Comparison of ENCODE assay signal across 20 cellular contexts in the genomic region with DNA sequence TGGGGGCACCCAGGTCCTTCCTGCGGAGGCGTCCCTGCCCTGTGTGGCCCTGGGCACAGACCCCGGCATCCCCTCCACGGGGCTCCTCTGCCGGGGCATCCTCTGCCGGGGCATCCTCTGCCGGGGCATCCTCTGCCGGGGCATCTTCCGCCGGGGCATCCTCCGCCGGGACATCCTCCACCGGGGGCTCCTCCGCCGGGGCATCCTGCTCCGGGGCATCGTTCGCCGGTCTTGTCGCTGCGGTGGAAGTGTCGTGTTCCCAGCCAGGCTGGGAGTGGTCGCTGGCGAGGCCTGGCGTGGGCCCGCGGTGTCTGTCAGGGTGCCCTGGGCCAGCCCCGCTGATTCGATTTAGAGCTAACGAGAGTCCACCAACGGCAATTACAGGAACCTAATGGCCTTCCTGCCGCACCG.
DNase-seq lines count a peak whose midpoint lies in the region; ATAC-seq and TF ChIP-seq lines count a peak whose summit lies in the region.
"Had no signal": no experiment of that assay in that cellular context is flagged by ENCODE, and none has a peak within 500 bp of the region (broad histone marks: within the 10 kb centered on the region; RNA-seq: fewer than 3 reads in every experiment).

No MANE protein-coding gene starts in this region.

- no peak overlapping the region for H2BK120ac ChIP-seq in H9 (ENCODE audit: low read depth, low read length, poor library complexity, severe bottlenecking)

- no peak overlapping the region for H3K4me2 ChIP-seq in H9 (ENCODE audit: insufficient read depth, insufficient read length, low read length)
- H3K4me2 ChIP-seq: KMS-11 had no signal

- no peaks in the 10 kb centered on the region for H3K27me3 Mint-ChIP-seq in activated CD8-positive, alpha-beta memory T cell treated with anti-CD3 and anti-CD28 coated beads, Interleukin-2, amount 10 ng/mL, durations not matched to agents 7 days and 5 days
- peaks cover 16 to 27% (median 19%) of the 10 kb centered on the region in 3 donors for H3K27me3 Mint-ChIP-seq in CD14-positive monocyte (ENCODE audit: low read depth in 3 of 3)
- H3K27me3 Mint-ChIP-seq in endodermal cell (ENCODE audit: insufficient read depth), result no peaks in the 10 kb centered on the region
- peaks cover 7% of the 10 kb centered on the region for H3K27me3 Mint-ChIP-seq in H9 (ENCODE audit: low read depth)

- no peak overlapping the region for H2BK12ac ChIP-seq in H9 (ENCODE audit: insufficient read length, low read depth, low read length)

- H2BK5ac ChIP-seq in H9 (ENCODE audit: insufficient read length, low read length), result no peak overlapping the region

- no peak overlapping the region for H4K8ac ChIP-seq in H9 (replicated peaks; ENCODE audit: insufficient read length, low read depth, low read length)

- no peaks in the 10 kb centered on the region for H3K23me2 ChIP-seq in H9 (ENCODE audit: insufficient read length, low read depth, low read length, poor library complexity, severe bottlenecking)

- H3K27me3 ChIP-seq in endodermal cell (ENCODE audit: control insufficient read depth, insufficient read depth, low read length, poor library complexity, severe bottlenecking) (no peaks in the 10 kb centered on the region), H9 (ENCODE audit: insufficient read depth, low read length) (no peaks in the 10 kb centered on the region; the same call in 1 of the 2 replicates)
- H3K27me3 ChIP-seq: brain microvascular endothelial cell, SJCRH30 had no signal

- CTCF ChIA-PET in activated CD8-positive, alpha-beta memory T cell treated with anti-CD3 and anti-CD28 coated beads, Interleukin-2, amount 10 ng/mL, durations not matched to agents 7 days and 5 days (lab: Charles Lee), result no interaction called here

- no peak overlapping the region for H3K56ac ChIP-seq in H9 (ENCODE audit: insufficient read length, low read depth, low read length)

- WGBS in endodermal cell (ENCODE audit: insufficient coverage in 1 of 2, insufficient read length in 1 of 2), 2 experiments, result 97% methylated on average over 23 to 33 of the region's 33 CpGs
- WGBS in H9 (ENCODE audit: extremely low coverage, insufficient read length, low lambda C conversion rate), result no CpG with 5 or more reads among the region's 33 CpGs

- H3K27ac Mint-ChIP-seq in activated CD8-positive, alpha-beta memory T cell treated with anti-CD3 and anti-CD28 coated beads, Interleukin-2, amount 10 ng/mL, durations not matched to agents 7 days and 5 days, result no peak overlapping the region
- H3K27ac Mint-ChIP-seq in CD14-positive monocyte (no peak overlapping the region), endodermal cell (no peak overlapping the region), H9 (no peak overlapping the region)

- H3K4me3 ChIP-seq in endodermal cell (ENCODE audit: low read length), result no peak overlapping the region
- H3K4me3 ChIP-seq: lung, SJCRH30 had no signal

- no peaks in the 10 kb centered on the region for H3K9me3 Mint-ChIP-seq in activated CD8-positive, alpha-beta memory T cell treated with anti-CD3 and anti-CD28 coated beads, Interleukin-2, amount 10 ng/mL, durations not matched to agents 7 days and 5 days (ENCODE audit: low read depth)
- H3K9me3 Mint-ChIP-seq in CD14-positive monocyte, result peaks cover 0 to 5% (median 3%) of the 10 kb centered on the region in 7 donors
- peaks cover 4% of the 10 kb centered on the region for H3K9me3 Mint-ChIP-seq in endodermal cell
- no peaks in the 10 kb centered on the region; a peak in 1 of 5 replicates for H3K9me3 Mint-ChIP-seq in H9

- no peak for ATAC-seq in activated CD8-positive, alpha-beta memory T cell treated with anti-CD3 and anti-CD28 coated beads, Interleukin-2, amount 10 ng/mL, durations not matched to agents 7 days and 5 days
- ATAC-seq in GM21619 (IDR thresholded peaks at IDR 0.05; ENCODE audit: unreplicated experiment), result no peak
- ATAC-seq: HCT116 had no signal

- no peak overlapping the region for H3K27ac ChIP-seq in endodermal cell (ENCODE audit: low read depth, low read length)
- no peak overlapping the region for H3K27ac ChIP-seq in H9 (ENCODE audit: insufficient read length, low read depth, low read length)
- H3K27ac ChIP-seq: brain microvascular endothelial cell, KMS-11, parathyroid adenoma, SJCRH30 had no signal

- no peak for TF ChIP-seq CTCF in CD14-positive monocyte (IDR thresholded peaks at IDR 0.05)
- no peak for TF ChIP-seq CTCF in endodermal cell (conservative IDR thresholded peaks at IDR 0.05)
- TF ChIP-seq CTCF in H9 (conservative IDR thresholded peaks at IDR 0.05), result no peak

- H3K4me3 Mint-ChIP-seq in activated CD8-positive, alpha-beta memory T cell treated with anti-CD3 and anti-CD28 coated beads, Interleukin-2, amount 10 ng/mL, durations not matched to agents 7 days and 5 days, result no peak overlapping the region
- H3K4me3 Mint-ChIP-seq in CD14-positive monocyte, result no peak overlapping the region
- H3K4me3 Mint-ChIP-seq in endodermal cell, result no peak overlapping the region
- H3K4me3 Mint-ChIP-seq in H9, result no peak overlapping the region

- H3K79me2 ChIP-seq in H9 (ENCODE audit: insufficient read depth, low read length), result no peaks in the 10 kb centered on the region
- H3K79me2 ChIP-seq: parathyroid adenoma had no signal

- no peak overlapping the region for H2BK20ac ChIP-seq in H9 (ENCODE audit: low read depth, low read length, poor library complexity, severe bottlenecking)

- H3K36me3 Mint-ChIP-seq in activated CD8-positive, alpha-beta memory T cell treated with anti-CD3 and anti-CD28 coated beads, Interleukin-2, amount 10 ng/mL, durations not matched to agents 7 days and 5 days, result no peaks in the 10 kb centered on the region
- H3K36me3 Mint-ChIP-seq in CD14-positive monocyte, result peaks cover 18 to 32% of the 10 kb centered on the region in 2 donors
- peaks cover 15% of the 10 kb centered on the region for H3K36me3 Mint-ChIP-seq in endodermal cell (ENCODE audit: low read depth)
- no peaks in the 10 kb centered on the region for H3K36me3 Mint-ChIP-seq in H9 (ENCODE audit: insufficient read depth in 1 of 3, low read depth in 3 of 3)

- H3K14ac ChIP-seq in H9 (ENCODE audit: insufficient read depth, low read length), result no peak overlapping the region

- H3K9ac ChIP-seq in endodermal cell (ENCODE audit: extremely low read depth, low read length, poor library complexity, severe bottlenecking) (no peak overlapping the region), H9 (ENCODE audit: extremely low read depth, insufficient read length, low read length) (no peak overlapping the region)
- H3K9ac ChIP-seq: KMS-11, parathyroid adenoma had no signal

- H3K4ac ChIP-seq in H9 (ENCODE audit: low read depth, low read length), result no peak overlapping the region

- H4K91ac ChIP-seq in H9 (ENCODE audit: insufficient read length, low read depth, low read length), result no peak overlapping the region

- H2AK5ac ChIP-seq in H9 (ENCODE audit: insufficient read length, low read length), result no peak overlapping the region

- H2AFZ ChIP-seq in H9 (ENCODE audit: low read length), result no peak overlapping the region
- H2AFZ ChIP-seq: parathyroid adenoma had no signal

- peaks cover 6% of the 10 kb centered on the region for H3K4me1 Mint-ChIP-seq in activated CD8-positive, alpha-beta memory T cell treated with anti-CD3 and anti-CD28 coated beads, Interleukin-2, amount 10 ng/mL, durations not matched to agents 7 days and 5 days
- H3K4me1 Mint-ChIP-seq in CD14-positive monocyte (peaks cover 41% of the 10 kb centered on the region), endodermal cell (peaks cover 20% of the 10 kb centered on the region), H9 (peaks cover 4 to 16% of the 10 kb centered on the region in 2 experiments; a peak in 3 of 4 replicates)

- H4K20me1 ChIP-seq in H9 (ENCODE audit: control insufficient read depth, insufficient read depth, insufficient read length), result no peaks in the 10 kb centered on the region

- no peak overlapping the region for H4K5ac ChIP-seq in H9 (ENCODE audit: insufficient read length, low read depth, low read length)

- no peak overlapping the region for H3K18ac ChIP-seq in H9 (ENCODE audit: insufficient read length, low read depth, low read length)

- peak; percentile 31 for DNase-seq in activated CD8-positive, alpha-beta memory T cell treated with anti-CD3 and anti-CD28 coated beads, Interleukin-2, amount 10 ng/mL, durations not matched to agents 7 days and 5 days
- no peak for DNase-seq in activated CD8-positive, alpha-beta memory T cell treated with anti-CD3 and anti-CD28 coated beads for 24 hours
- DNase-seq in CD14-positive monocyte (ENCODE audit: low spot score) (peak; percentile 32), endodermal cell (peak; percentile 29), posterior vena cava (ENCODE audit: low spot score) (peak; percentile 72), GM19238 (ENCODE audit: insufficient read length, low spot score) (no peak), H9 (no peak)
- DNase-seq: activated T-cell treated with anti-CD3 and anti-CD28 coated beads, Interleukin-2, amount 50 U/mL, for 1 hour; brain microvascular endothelial cell; cortex of kidney; DND-41; NCI-H187 treated with DMSO at 0.1 percent for 48 hours; NCI-H226; NCI-H82; SJCRH30 had no signal

- H3T11ph ChIP-seq in H9 (ENCODE audit: low read length), result no peak overlapping the region

- no peak overlapping the region for H3K23ac ChIP-seq in H9 (ENCODE audit: insufficient read length, low read depth, low read length)

- H3K9me3 ChIP-seq in endodermal cell (ENCODE audit: control insufficient read depth, low read length) (no peaks in the 10 kb centered on the region), H9 (ENCODE audit: control insufficient read depth, low read depth, low read length) (no peaks in the 10 kb centered on the region)
- H3K9me3 ChIP-seq: SJCRH30 had no signal

- H3K4me1 ChIP-seq in endodermal cell (ENCODE audit: control insufficient read depth, insufficient read depth, low read length) (peaks cover 13% of the 10 kb centered on the region), H9 (ENCODE audit: insufficient read depth, low read length) (no peaks in the 10 kb centered on the region)
- H3K4me1 ChIP-seq: parathyroid adenoma, SJCRH30 had no signal

- intact Hi-C loops in CD14-positive monocyte (cut with micrococcal nuclease), result no loop called here
- intact Hi-C loops in posterior vena cava (cut with DNase I), result no loop called here

- no peak overlapping the region for H2BK15ac ChIP-seq in H9 (ENCODE audit: low read depth, low read length)

- H3K79me1 ChIP-seq in H9 (ENCODE audit: insufficient read depth, low read depth, low read length, poor library complexity, severe bottlenecking), result no peaks in the 10 kb centered on the region

- no peaks in the 10 kb centered on the region for H3K36me3 ChIP-seq in endodermal cell (ENCODE audit: control insufficient read depth, insufficient read depth, low read length)
- H3K36me3 ChIP-seq: brain microvascular endothelial cell, SJCRH30 had no signal

Comparison
In these comparisons a context has a peak if more than half of its experiments do, and no peak if none do; other contexts are left out.
1. DNase-seq: peak in activated CD8-positive, alpha-beta memory T cell treated with anti-CD3 and anti-CD28 coated beads, Interleukin-2, amount 10 ng/mL, durations not matched to agents 7 days and 5 days (single experiment), CD14-positive monocyte (single experiment), endodermal cell (single experiment) and posterior vena cava (single experiment); none in activated CD8-positive, alpha-beta memory T cell treated with anti-CD3 and anti-CD28 coated beads for 24 hours (single experiment), GM19238 (single experiment) and H9 (single experiment).